9 cellular contexts compared by ENCODE assay signal in the genomic region with DNA sequence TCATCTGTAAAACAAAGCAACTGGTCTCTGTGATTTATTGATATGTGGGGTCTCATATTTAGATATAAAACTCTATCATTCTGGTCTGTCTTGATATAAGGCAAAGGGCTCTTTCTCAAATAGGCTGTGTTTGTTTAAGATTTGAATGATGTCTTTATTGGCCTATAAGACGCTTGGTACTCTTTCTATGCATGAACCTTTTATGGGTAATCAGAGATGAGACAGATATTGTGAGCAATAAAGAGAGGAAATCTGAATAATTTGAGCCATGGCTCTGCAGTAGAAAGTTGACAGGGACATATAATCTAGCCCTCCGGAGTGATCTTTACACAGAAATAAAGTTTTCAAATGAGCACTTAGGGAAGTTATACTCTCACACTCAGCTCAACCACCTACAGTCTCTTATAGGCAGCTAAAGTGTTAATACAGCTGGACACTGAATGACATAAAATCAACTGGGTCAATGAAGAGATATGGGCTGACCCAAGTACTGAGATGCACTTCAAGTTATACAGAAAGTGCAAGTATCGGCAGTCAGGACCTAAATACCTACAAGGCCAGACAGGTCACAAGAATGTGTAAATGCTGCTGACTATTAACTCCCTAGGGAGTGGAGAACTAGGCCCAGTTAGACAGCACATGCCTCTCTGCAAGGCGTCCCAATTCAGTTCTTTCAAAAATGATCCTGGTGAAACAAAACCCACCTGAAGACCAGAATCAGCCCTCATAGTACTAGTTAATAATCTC.
DNase-seq lines count a peak whose midpoint lies in the region; ATAC-seq and TF ChIP-seq lines count a peak whose summit lies in the region.
"Had no signal": no experiment of that assay in that cellular context is flagged by ENCODE, and none has a peak within 500 bp of the region (broad histone marks: within the 10 kb centered on the region; RNA-seq: fewer than 3 reads in every experiment).

No MANE protein-coding gene starts in this region.

- TF ChIP-seq POLR2A in esophagus squamous epithelium (IDR thresholded peaks at IDR 0.05) = no peak

- WGBS in esophagus squamous epithelium, 2 donors = 41 to 42% methylated on average over 4 of the region's 4 CpGs

- peaks cover 39% of the 10 kb centered on the region for H3K4me1 ChIP-seq in PC-3 (ENCODE audit: insufficient read depth, low read length)
- peaks cover 22 to 49% (median 36%) of the 10 kb centered on the region in 3 donors for H3K4me1 ChIP-seq in esophagus squamous epithelium

- H3K9me2 ChIP-seq in PC-3 (replicated peaks; ENCODE audit: low read length) = no peaks in the 10 kb centered on the region

- intact Hi-C loops in PC-3 (cut with micrococcal nuclease) (no loop called here), esophagus squamous epithelium (cut with DNase I) (no loop called here)

- peaks cover 34% of the 10 kb centered on the region for H3K79me2 ChIP-seq in PC-3 (ENCODE audit: low read length)

- no peak overlapping the region for H2AFZ ChIP-seq in PC-3 (ENCODE audit: low read length)

- peak; percentile 57 for ATAC-seq in PC-3
- no peak for ATAC-seq in HG03521 (IDR thresholded peaks at IDR 0.05; ENCODE audit: unreplicated experiment)

- POLR2A ChIA-PET in PC-3 (lab: Charles Lee; ENCODE audit: unreplicated experiment) = no interaction called here

- no peaks in the 10 kb centered on the region for H3F3A ChIP-seq in PC-3 (ENCODE audit: low read length, unreplicated experiment)

- CTCF ChIA-PET in PC-3 (lab: Charles Lee) = no interaction called here

- BruUV-seq in PC-3 (replicated peaks; lab: Mats Ljungman, UMichigan) = no TSS peak

- no peaks in the 10 kb centered on the region for H3K9me3 ChIP-seq in PC-3 (ENCODE audit: low read length)
- H3K9me3 ChIP-seq in esophagus squamous epithelium = no peaks in the 10 kb centered on the region

- H3K4me3 ChIP-seq in PC-3 (ENCODE audit: low read length) = peak overlapping the region; percentile 50; the same call in 1 of the 2 replicates
- no peak overlapping the region for H3K4me3 ChIP-seq in esophagus squamous epithelium
- no peak overlapping the region for H3K4me3 ChIP-seq in skin epidermis

- H3K27me3 ChIP-seq in PC-3 (ENCODE audit: low read length) = no peaks in the 10 kb centered on the region
- no peaks in the 10 kb centered on the region for H3K27me3 ChIP-seq in esophagus squamous epithelium

- H3K4me2 ChIP-seq in PC-3 (ENCODE audit: low read length) = peak overlapping the region; percentile 70

- TF ChIP-seq CTCF in PC-3 (conservative IDR thresholded peaks at IDR 0.05; ENCODE audit: low read depth, low read length) = no peak
- TF ChIP-seq CTCF in esophagus squamous epithelium (IDR thresholded peaks at IDR 0.05) = no peak

- H3K27ac ChIP-seq in PC-3 (ENCODE audit: low read length) (peak overlapping the region; percentile 48), esophagus squamous epithelium (peak overlapping the region; percentile 79 to 90 (median 86)), skin epidermis (peak overlapping the region in 19 of 21 experiments; percentile 1 to 77 (median 56))

- H3K9ac ChIP-seq in PC-3 (ENCODE audit: low read length) = no peak overlapping the region

- H4K20me1 ChIP-seq in PC-3 (ENCODE audit: low read length) = no peaks in the 10 kb centered on the region

- H3K36me3 ChIP-seq in PC-3 (ENCODE audit: low read depth, low read length) = no peaks in the 10 kb centered on the region
- no peaks in the 10 kb centered on the region for H3K36me3 ChIP-seq in esophagus squamous epithelium

- DNase-seq in NCI-H2171 treated with DMSO at 0.1 percent for 48 hours (lab: John Stamatoyannopoulos, UW) (peak; percentile 28), NCI-H2171 (lab: John Stamatoyannopoulos, UW) (no peak), PC-3 (peak; percentile 36), esophagus squamous epithelium (lab: John Stamatoyannopoulos, UW) (no peak), dedifferentiated amniotic fluid mesenchymal stem cell (ENCODE audit: extremely low spot score) (no peak)
- DNase-seq in stimulated activated CD4-positive, alpha-beta T cell treated with anti-CD3 and anti-CD28 coated beads, Interleukin-2, amount 100 ng/mL, for 48 hours = no peak
- DNase-seq: activated CD8-positive, alpha-beta memory T cell treated with anti-CD3 and anti-CD28 coated beads for 24 hours had no signal

Comparison
In these comparisons a context has a peak if more than half of its experiments do, and no peak if none do; other contexts are left out.
1. DNase-seq: peak in NCI-H2171 treated with DMSO at 0.1 percent for 48 hours (single experiment) and PC-3 (single experiment); none in NCI-H2171 (single experiment), esophagus squamous epithelium (single experiment), stimulated activated CD4-positive, alpha-beta T cell treated with anti-CD3 and anti-CD28 coated beads, Interleukin-2, amount 100 ng/mL, for 48 hours (0 of 2) and dedifferentiated amniotic fluid mesenchymal stem cell (single experiment).
2. Peak in every context shown above with its lines, with median percentiles within 50 percentile points of each other: H3K27ac ChIP-seq.